In the genomic region with DNA sequence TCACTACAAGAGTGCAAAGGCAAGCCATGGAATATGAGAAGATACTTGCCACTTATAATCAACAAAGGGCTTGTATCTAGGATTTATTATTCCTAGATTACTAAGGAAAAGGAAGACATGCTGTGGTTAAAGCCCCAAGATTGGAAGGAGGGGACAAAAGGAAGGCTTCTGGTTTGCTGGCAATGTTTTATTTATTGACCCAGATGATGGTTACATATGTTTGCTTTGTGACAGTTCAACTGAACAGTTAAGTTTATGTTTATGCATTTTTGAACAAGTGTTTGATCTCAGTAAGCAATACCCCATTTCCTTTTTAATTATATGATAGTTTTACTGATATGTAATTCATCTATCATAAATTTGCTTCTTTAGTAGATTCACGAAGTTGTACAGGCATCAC, we compare ENCODE assay signal across 1 cellular context.
TF ChIP-seq lines count a peak whose summit lies in the region.

No MANE protein-coding gene starts in this region.

TF ChIP-seq in HepG2, 621 proteins besides CTCF, POLR2A, EP300 and RAD21 (continued from another document):
- TF ChIP-seq, protein P1, sequence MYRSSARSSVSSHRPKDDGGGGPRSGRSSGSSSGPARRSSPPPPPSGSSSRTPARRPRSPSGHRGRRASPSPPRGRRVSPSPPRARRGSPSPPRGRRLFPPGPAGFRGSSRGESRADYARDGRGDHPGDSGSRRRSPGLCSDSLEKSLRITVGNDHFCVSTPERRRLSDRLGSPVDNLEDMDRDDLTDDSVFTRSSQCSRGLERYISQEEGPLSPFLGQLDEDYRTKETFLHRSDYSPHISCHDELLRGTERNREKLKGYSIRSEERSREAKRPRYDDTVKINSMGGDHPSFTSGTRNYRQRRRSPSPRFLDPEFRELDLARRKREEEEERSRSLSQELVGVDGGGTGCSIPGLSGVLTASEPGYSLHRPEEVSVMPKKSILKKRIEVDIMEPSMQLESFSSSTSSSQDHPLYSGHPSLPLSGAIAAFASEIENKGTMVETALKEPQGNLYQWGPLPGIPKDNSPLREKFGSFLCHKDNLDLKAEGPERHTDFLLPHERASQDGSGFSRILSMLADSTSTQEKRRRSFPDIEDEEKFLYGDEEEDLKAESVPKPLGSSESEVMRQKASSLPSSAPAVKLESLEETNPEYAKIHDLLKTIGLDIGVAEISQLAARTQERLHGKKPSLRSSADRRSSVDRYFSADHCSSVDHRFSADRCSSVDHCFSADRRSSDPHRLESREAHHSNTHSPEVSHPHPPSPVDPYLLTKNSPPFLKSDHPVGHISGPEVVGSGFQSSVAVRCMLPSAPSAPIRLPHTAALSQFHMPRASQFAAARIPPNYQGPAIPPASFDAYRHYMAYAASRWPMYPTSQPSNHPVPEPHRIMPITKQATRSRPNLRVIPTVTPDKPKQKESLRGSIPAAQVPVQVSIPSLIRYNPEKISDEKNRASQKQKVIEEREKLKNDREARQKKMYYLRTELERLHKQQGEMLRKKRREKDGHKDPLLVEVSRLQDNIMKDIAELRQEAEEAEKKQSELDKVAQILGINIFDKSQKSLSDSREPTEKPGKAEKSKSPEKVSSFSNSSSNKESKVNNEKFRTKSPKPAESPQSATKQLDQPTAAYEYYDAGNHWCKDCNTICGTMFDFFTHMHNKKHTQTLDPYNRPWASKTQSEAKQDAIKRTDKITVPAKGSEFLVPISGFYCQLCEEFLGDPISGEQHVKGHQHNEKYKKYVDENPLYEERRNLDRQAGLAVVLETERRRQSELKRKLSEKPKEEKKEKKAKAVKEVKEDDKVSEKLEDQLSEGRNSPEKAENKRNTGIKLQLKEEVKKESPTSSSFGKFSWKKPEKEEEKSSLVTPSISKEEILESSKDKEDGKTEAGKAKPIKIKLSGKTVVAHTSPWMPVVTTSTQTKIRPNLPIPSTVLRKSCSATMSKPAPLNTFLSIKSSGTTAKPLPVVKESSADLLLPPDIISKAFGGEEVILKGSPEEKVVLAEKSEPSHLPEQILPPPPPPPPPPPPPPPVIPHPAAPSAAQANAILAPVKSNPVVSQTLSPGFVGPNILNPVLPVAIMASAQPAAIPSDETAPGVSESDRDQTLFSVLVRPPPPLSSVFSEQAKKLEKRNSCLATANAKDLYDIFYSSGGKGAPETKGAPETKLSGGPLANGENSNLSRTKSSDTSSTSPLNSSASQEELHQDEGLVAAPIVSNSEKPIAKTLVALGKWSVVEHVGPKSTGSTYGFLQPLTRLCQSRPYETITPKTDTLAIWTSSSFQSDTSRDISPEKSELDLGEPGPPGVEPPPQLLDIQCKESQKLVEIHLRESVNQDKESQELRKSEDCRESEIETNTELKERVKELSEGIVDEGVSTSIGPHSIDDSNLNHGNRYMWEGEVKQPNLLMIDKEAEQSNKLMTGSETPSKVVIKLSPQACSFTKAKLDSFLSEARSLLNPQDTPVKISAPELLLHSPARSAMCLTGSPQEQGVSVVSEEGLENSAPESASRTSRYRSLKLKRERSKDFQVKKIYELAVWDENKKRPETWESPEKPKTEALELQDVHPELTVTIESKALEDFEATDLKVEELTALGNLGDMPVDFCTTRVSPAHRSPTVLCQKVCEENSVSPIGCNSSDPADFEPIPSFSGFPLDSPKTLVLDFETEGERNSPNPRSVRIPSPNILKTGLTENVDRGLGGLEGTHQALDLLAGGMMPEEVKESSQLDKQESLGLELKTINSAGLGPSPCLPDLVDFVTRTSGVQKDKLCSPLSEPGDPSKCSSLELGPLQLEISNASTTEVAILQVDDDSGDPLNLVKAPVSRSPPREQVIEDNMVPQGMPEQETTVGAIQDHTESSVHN (CRISPR knock-in tag; IDR thresholded peaks at IDR 0.05), result no peak
- TF ChIP-seq, protein P2, sequence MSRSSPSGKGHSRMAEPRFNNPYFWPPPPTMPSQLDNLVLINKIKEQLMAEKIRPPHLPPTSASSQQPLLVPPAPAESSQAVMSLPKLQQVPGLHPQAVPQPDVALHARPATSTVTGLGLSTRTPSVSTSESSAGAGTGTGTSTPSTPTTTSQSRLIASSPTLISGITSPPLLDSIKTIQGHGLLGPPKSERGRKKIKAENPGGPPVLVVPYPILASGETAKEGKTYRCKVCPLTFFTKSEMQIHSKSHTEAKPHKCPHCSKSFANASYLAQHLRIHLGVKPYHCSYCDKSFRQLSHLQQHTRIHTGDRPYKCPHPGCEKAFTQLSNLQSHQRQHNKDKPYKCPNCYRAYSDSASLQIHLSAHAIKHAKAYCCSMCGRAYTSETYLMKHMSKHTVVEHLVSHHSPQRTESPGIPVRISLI (CRISPR knock-in tag; IDR thresholded peaks at IDR 0.05; ENCODE audit: borderline replicate concordance), result no peak
- no peak for TF ChIP-seq CC2D1A (CRISPR knock-in tag; IDR thresholded peaks at IDR 0.05)
- no peak for TF ChIP-seq ZNF564 (CRISPR knock-in tag; IDR thresholded peaks at IDR 0.05)
- TF ChIP-seq THAP11 (CRISPR knock-in tag; IDR thresholded peaks at IDR 0.05), result no peak
